Comparison of ENCODE assay signal across 1 cellular context in genomic region chr15:76342046-76342381, GRCh38.
TF ChIP-seq lines count a peak whose summit lies in the region.

No MANE protein-coding gene starts in this region.

TF ChIP-seq in K562, 482 proteins besides CTCF, POLR2A, EP300 and RAD21:
- TF ChIP-seq NR2C2 (CRISPR knock-in tag; IDR thresholded peaks at IDR 0.05), result no peak
- no peak for TF ChIP-seq NR2C2 (tag; IDR thresholded peaks at IDR 0.05)
- no peak for TF ChIP-seq POU5F1 (IDR thresholded peaks at IDR 0.05; ENCODE audit: borderline replicate concordance, low read depth, low read length, partially characterized antibody)
- TF ChIP-seq RBFOX2 (IDR thresholded peaks at IDR 0.05; ENCODE audit: low read depth, low read length), result peak; percentile 45
- no peak for TF ChIP-seq NFRKB (IDR thresholded peaks at IDR 0.05; ENCODE audit: low read depth)
- TF ChIP-seq CEBPZ (IDR thresholded peaks at IDR 0.05; ENCODE audit: borderline replicate concordance, low read depth, low read length), result no peak
- no peak for TF ChIP-seq CREBBP (IDR thresholded peaks at IDR 0.05; ENCODE audit: low read depth, low read length)
- no peak for TF ChIP-seq ZMIZ1 (IDR thresholded peaks at IDR 0.05; ENCODE audit: low read depth in 2 of 2, low read length in 2 of 2)
- TF ChIP-seq SPI1 (IDR thresholded peaks at IDR 0.05; ENCODE audit: borderline replicate concordance, low read depth, low read length), result no peak
TF ChIP-seq in K562: peak in this region for 1.
